ENCODE assay signal across 10 cellular contexts in genomic region chr17:4520881-4521600, GRCh38. TPM values are rescaled to one million over a fixed set of nuclear protein-coding genes. Genes with fewer than 3 reads are reported as not detected.
DNase-seq lines count a peak whose midpoint lies in the region; ATAC-seq and TF ChIP-seq lines count a peak whose summit lies in the region.
"Had no signal": no experiment of that assay in that cellular context is flagged by ENCODE, and none has a peak within 500 bp of the region (broad histone marks: within the 10 kb centered on the region; RNA-seq: fewer than 3 reads in every experiment).

No MANE protein-coding gene starts in this region.

- no peaks in the 10 kb centered on the region for H3K36me3 Mint-ChIP-seq in immature natural killer cell
- H3K36me3 Mint-ChIP-seq in activated naive CD4-positive, alpha-beta T cell treated with anti-CD3 and anti-CD28 coated beads, Interleukin-2, amount 50 U/mL, for 72 hours, result no peaks in the 10 kb centered on the region
- H3K36me3 Mint-ChIP-seq: stimulated activated memory B cell treated with anti-CD40 and anti-IgM and Interleukin-4, amounts not matched to agents 10 μg/mL and 1 μg/mL and 100 μg/mL, for 72 hours had no signal

- peaks cover 0 to under 1% (median 0%) of the 10 kb centered on the region in 3 donors for H3K27me3 Mint-ChIP-seq in immature natural killer cell (ENCODE audit: low read depth in 3 of 3)

- DNase-seq in kidney tubule cell (ENCODE audit: low spot score) (peak; percentile 77), substantia nigra (lab: John Stamatoyannopoulos, UW) (no peak), immature natural killer cell (no peak), NCI-H2171 treated with DMSO at 0.1 percent for 48 hours (lab: John Stamatoyannopoulos, UW) (no peak)
- DNase-seq in activated naive CD4-positive, alpha-beta T cell treated with anti-CD3 and anti-CD28 coated beads, Interleukin-2, amount 50 U/mL, for 72 hours (ENCODE audit: low spot score in 2 of 2), result no peak
- no peak for DNase-seq in activated CD8-positive, alpha-beta memory T cell treated with anti-CD3 and anti-CD28 coated beads, Interleukin-2, amount 50 U/mL, for 4 hours
- DNase-seq: NCI-H1417 treated with DMSO at 0.1 percent for 48 hours had no signal

- no peaks in the 10 kb centered on the region for H3K4me1 Mint-ChIP-seq in immature natural killer cell

- H3K9me3 Mint-ChIP-seq in immature natural killer cell, result no peaks in the 10 kb centered on the region
- H3K9me3 Mint-ChIP-seq in activated naive CD4-positive, alpha-beta T cell treated with anti-CD3 and anti-CD28 coated beads, Interleukin-2, amount 50 U/mL, for 72 hours, result no peaks in the 10 kb centered on the region
- H3K9me3 Mint-ChIP-seq: stimulated activated memory B cell treated with anti-CD40 and anti-IgM and Interleukin-4, amounts not matched to agents 10 μg/mL and 1 μg/mL and 100 μg/mL, for 72 hours had no signal

- TF ChIP-seq EP300 in Ishikawa (IDR thresholded peaks at IDR 0.05; ENCODE audit: borderline replicate concordance), result no peak; the same call in 1 of the 2 replicates

- peak overlapping the region; percentile 83 for H3K27ac ChIP-seq in cingulate gyrus (ENCODE audit: low read depth, low read length)
- peak overlapping the region; percentile 90 for H3K27ac ChIP-seq in substantia nigra (ENCODE audit: low read depth, low read length, poor library complexity, severe bottlenecking)

- H3K4me3 Mint-ChIP-seq in immature natural killer cell, result no peak overlapping the region
- H3K4me3 Mint-ChIP-seq: stimulated activated memory B cell treated with anti-CD40 and anti-IgM and Interleukin-4, amounts not matched to agents 10 μg/mL and 1 μg/mL and 100 μg/mL, for 72 hours had no signal

- no peak for TF ChIP-seq RAD21 in Ishikawa (IDR thresholded peaks at IDR 0.05; ENCODE audit: low read depth)

- H3K27ac Mint-ChIP-seq in immature natural killer cell, result no peak overlapping the region
- peak overlapping the region in 1 of 2 donors; percentile 65 for H3K27ac Mint-ChIP-seq in activated naive CD4-positive, alpha-beta T cell treated with anti-CD3 and anti-CD28 coated beads, Interleukin-2, amount 50 U/mL, for 72 hours
- H3K27ac Mint-ChIP-seq: stimulated activated memory B cell treated with anti-CD40 and anti-IgM and Interleukin-4, amounts not matched to agents 10 μg/mL and 1 μg/mL and 100 μg/mL, for 72 hours had no signal

- no peak for ATAC-seq in activated naive CD4-positive, alpha-beta T cell treated with anti-CD3 and anti-CD28 coated beads, Interleukin-2, amount 50 U/mL, for 72 hours
- ATAC-seq: stimulated activated memory B cell treated with anti-CD40 and anti-IgM and Interleukin-4, amounts not matched to agents 10 μg/mL and 1 μg/mL and 100 μg/mL, for 72 hours had no signal

TF ChIP-seq in Ishikawa, 13 proteins besides CTCF, POLR2A, EP300 and RAD21:
- no peak for TF ChIP-seq FOXM1 (IDR thresholded peaks at IDR 0.05; ENCODE audit: borderline replicate concordance, low read depth)
- no peak for TF ChIP-seq ZBTB7A (IDR thresholded peaks at IDR 0.05; ENCODE audit: low read depth)
- TF ChIP-seq YY1 (IDR thresholded peaks at IDR 0.05; ENCODE audit: low read depth), result no peak
- no peak for TF ChIP-seq TEAD4 (IDR thresholded peaks at IDR 0.05)
- TF ChIP-seq CEBPB (IDR thresholded peaks at IDR 0.05), result no peak
- no peak for TF ChIP-seq NFIC (IDR thresholded peaks at IDR 0.05)
- TF ChIP-seq EGR1 (IDR thresholded peaks at IDR 0.05), result no peak
- TF ChIP-seq USF1 (IDR thresholded peaks at IDR 0.05), result no peak
- peak; percentile 44; the same call in 1 of the 2 replicates for TF ChIP-seq TCF12 (IDR thresholded peaks at IDR 0.05; ENCODE audit: low read depth)
- no peak for TF ChIP-seq TAF1 (IDR thresholded peaks at IDR 0.05; ENCODE audit: low read depth)
- TF ChIP-seq CREB1 (IDR thresholded peaks at IDR 0.05; ENCODE audit: low read depth), result no peak
- TF ChIP-seq MAX (IDR thresholded peaks at IDR 0.05), result peak; percentile 36; the same call in 1 of the 2 replicates

RNA-seq across cellular contexts. Expression of gene SPNS2, which starts 22.4 kb away (rescaled TPM):
- under 1 TPM in 1 of 3 donors, not detected in 2; 0.26 TPM for polyA plus RNA-seq in immature natural killer cell
- total RNA-seq in activated naive CD4-positive, alpha-beta T cell treated with anti-CD3 and anti-CD28 coated beads, Interleukin-2, amount 50 U/mL, for 72 hours, result under 1 TPM; 0.16 to 0.64 TPM

RNA-seq across cellular contexts. Expression of gene MYBBP1A, which starts 34.1 kb away (rescaled TPM):
- 10 to 100 TPM in 1 of 3 donors, 1 to 10 TPM in 2; 3.5 to 21.9 (median 7.2) TPM for polyA plus RNA-seq in immature natural killer cell
- 10 to 100 TPM; 62.3 to 71.3 TPM for total RNA-seq in activated naive CD4-positive, alpha-beta T cell treated with anti-CD3 and anti-CD28 coated beads, Interleukin-2, amount 50 U/mL, for 72 hours

RNA-seq across cellular contexts. Expression of gene GGT6, which starts 39.3 kb away (rescaled TPM):
- polyA plus RNA-seq in immature natural killer cell, result not detected
- total RNA-seq in activated naive CD4-positive, alpha-beta T cell treated with anti-CD3 and anti-CD28 coated beads, Interleukin-2, amount 50 U/mL, for 72 hours, result not detected
